In genomic region chr17:47470836-47471235, GRCh38 we compare ENCODE assay signal across 23 cellular contexts.
DNase-seq lines count a peak whose midpoint lies in the region; ATAC-seq and TF ChIP-seq lines count a peak whose summit lies in the region.
"Had no signal": no experiment of that assay in that cellular context is flagged by ENCODE, and none has a peak within 500 bp of the region (broad histone marks: within the 10 kb centered on the region; RNA-seq: fewer than 3 reads in every experiment).

No MANE protein-coding gene starts in this region.

- H3K4me3 ChIP-seq in Panc1 (ENCODE audit: low read depth in 2 of 2, low read length in 2 of 2) = no peak overlapping the region
- H3K4me3 ChIP-seq in kidney epithelial cell (ENCODE audit: low read depth, low read length) = no peak overlapping the region
- no peak overlapping the region for H3K4me3 ChIP-seq in mesendoderm (ENCODE audit: low read length)
- H3K4me3 ChIP-seq: BLaER1 treated with 17β-estradiol and CSF1 and Interleukin-3, amounts not matched to agents 10 nM and 100 nM; GM23248 had no signal

- H3K36me3 ChIP-seq in Panc1 (ENCODE audit: control insufficient read depth, insufficient read depth, low read length) (no peaks in the 10 kb centered on the region; the same call in 1 of the 2 replicates), kidney epithelial cell (ENCODE audit: control insufficient read depth, insufficient read depth, low read length) (no peaks in the 10 kb centered on the region), mesendoderm (ENCODE audit: control insufficient read depth, insufficient read depth, low read length) (no peaks in the 10 kb centered on the region)
- H3K36me3 ChIP-seq: BE2C; BLaER1 treated with 17β-estradiol and CSF1 and Interleukin-3, amounts not matched to agents 10 nM and 100 nM had no signal

- H3K18ac ChIP-seq in mesendoderm (ENCODE audit: low read length) = no peak overlapping the region

- no peak overlapping the region for H2AK5ac ChIP-seq in mesendoderm (ENCODE audit: low read length)

- no peaks in the 10 kb centered on the region for H3K79me2 ChIP-seq in mesendoderm (ENCODE audit: control insufficient read depth, insufficient read depth, low read length)

- H3K4me3 Mint-ChIP-seq in activated CD4-positive, alpha-beta memory T cell treated with anti-CD3 and anti-CD28 coated beads for 36 hours = no peak overlapping the region
- H3K4me3 Mint-ChIP-seq: CD14-positive monocyte; CD4-positive, alpha-beta T cell; CD8-positive, alpha-beta memory T cell; HFFc6 had no signal

- no peaks in the 10 kb centered on the region for H3K9me3 ChIP-seq in Panc1 (ENCODE audit: control insufficient read depth, insufficient read depth, low read depth, low read length)
- H3K9me3 ChIP-seq: BE2C had no signal

- TF ChIP-seq CTCF in Panc1 (IDR thresholded peaks at IDR 0.05) = no peak
- TF ChIP-seq CTCF in kidney epithelial cell (IDR thresholded peaks at IDR 0.05; ENCODE audit: insufficient read depth, low read length, poor library complexity, severe bottlenecking) = no peak

- POLR2A ChIA-PET in Panc1 (lab: Charles Lee) = no interaction called here
- POLR2A ChIA-PET in activated CD4-positive, alpha-beta memory T cell treated with anti-CD3 and anti-CD28 coated beads for 36 hours (lab: Charles Lee) = no interaction called here

- no peaks in the 10 kb centered on the region for H3K4me1 ChIP-seq in Panc1 (ENCODE audit: control insufficient read depth, insufficient read depth, low read length)
- no peaks in the 10 kb centered on the region for H3K4me1 ChIP-seq in mesendoderm (ENCODE audit: control insufficient read depth, low read depth, low read length)
- H3K4me1 ChIP-seq: BE2C; BLaER1 treated with 17β-estradiol and CSF1 and Interleukin-3, amounts not matched to agents 10 nM and 100 nM had no signal

- no peak overlapping the region for H3K56ac ChIP-seq in mesendoderm (ENCODE audit: low read length)

- H3K9ac ChIP-seq in mesendoderm (ENCODE audit: low read length) = no peak overlapping the region
- H3K9ac ChIP-seq: BLaER1 treated with 17β-estradiol and CSF1 and Interleukin-3, amounts not matched to agents 10 nM and 100 nM; GM23248 had no signal

- in situ Hi-C loops in Caki2 (cut with HindIII; ENCODE audit: low pct_unique_long_range_greater_than_20kb, low sequenced_read_pairs) = no loop called here
- in situ Hi-C loops in Panc1 (cut with HindIII; ENCODE audit: low pct_unique_long_range_greater_than_20kb, low sequenced_read_pairs) = no loop called here

- H3K79me1 ChIP-seq in mesendoderm (ENCODE audit: low read length) = no peaks in the 10 kb centered on the region

- H3K27me3 ChIP-seq in Panc1 (ENCODE audit: control insufficient read depth, insufficient read depth, low read length) = no peaks in the 10 kb centered on the region
- no peaks in the 10 kb centered on the region for H3K27me3 ChIP-seq in kidney epithelial cell (ENCODE audit: control insufficient read depth, insufficient read depth, low read length)
- no peaks in the 10 kb centered on the region for H3K27me3 ChIP-seq in mesendoderm (ENCODE audit: insufficient read depth, low read length, poor library complexity)
- H3K27me3 ChIP-seq: BE2C; BLaER1 treated with 17β-estradiol and CSF1 and Interleukin-3, amounts not matched to agents 10 nM and 100 nM had no signal

- no peak overlapping the region for H3K4ac ChIP-seq in mesendoderm (ENCODE audit: low read depth, low read length)

- H2BK15ac ChIP-seq in mesendoderm (replicated peaks; ENCODE audit: low read depth) = no peak overlapping the region

- intact Hi-C loops in Panc1 (cut with micrococcal nuclease; ENCODE audit: unreplicated experiment) = no loop called here
- intact Hi-C loops in activated CD4-positive, alpha-beta memory T cell treated with anti-CD3 and anti-CD28 coated beads for 36 hours (cut with micrococcal nuclease) = no loop called here

- no peak overlapping the region for H3K27ac Mint-ChIP-seq in activated CD4-positive, alpha-beta memory T cell treated with anti-CD3 and anti-CD28 coated beads for 36 hours
- H3K27ac Mint-ChIP-seq: CD14-positive monocyte; CD4-positive, alpha-beta T cell; HFFc6 had no signal

- H2BK5ac ChIP-seq in mesendoderm (ENCODE audit: low read length) = no peak overlapping the region

- H3K4me2 ChIP-seq in mesendoderm (ENCODE audit: low read length) = no peak overlapping the region
- H3K4me2 ChIP-seq: BLaER1 treated with 17β-estradiol and CSF1 and Interleukin-3, amounts not matched to agents 10 nM and 100 nM had no signal

- no TSS peak for BruUV-seq in Panc1 (replicated peaks; lab: Mats Ljungman, UMichigan)

- H3K27ac ChIP-seq in Panc1 (ENCODE audit: low read length) (no peak overlapping the region), mesendoderm (ENCODE audit: low read depth, low read length) (no peak overlapping the region)
- H3K27ac ChIP-seq: 22Rv1; BLaER1 treated with 17β-estradiol and CSF1 and Interleukin-3, amounts not matched to agents 10 nM and 100 nM; GM23248 had no signal

- H3K23ac ChIP-seq in mesendoderm (ENCODE audit: low read length) = no peak overlapping the region

- H3K36me3 Mint-ChIP-seq in activated CD4-positive, alpha-beta memory T cell treated with anti-CD3 and anti-CD28 coated beads for 36 hours = peaks cover 2% of the 10 kb centered on the region

- 0 out of 2 replicates have a peak, but pooled peaks have one; percentile 42 for ATAC-seq in Panc1
- no peak for ATAC-seq in GM19351 (IDR thresholded peaks at IDR 0.05; ENCODE audit: unreplicated experiment)
- ATAC-seq in HG02642 (IDR thresholded peaks at IDR 0.05; ENCODE audit: poor library complexity, unreplicated experiment) = no peak
- ATAC-seq: HCT116 had no signal

- CTCF ChIA-PET in Panc1 (lab: Charles Lee) = no interaction called here
- CTCF ChIA-PET in activated CD4-positive, alpha-beta memory T cell treated with anti-CD3 and anti-CD28 coated beads for 36 hours (lab: Charles Lee) = no interaction called here

- no CpG with 5 or more reads among the region's 5 CpGs for WGBS in mesendoderm (ENCODE audit: extremely low coverage, insufficient coverage, low lambda C conversion rate)

- no peak overlapping the region for H4K8ac ChIP-seq in mesendoderm (ENCODE audit: low read depth, low read length)

- no peak overlapping the region for H4K5ac ChIP-seq in mesendoderm (ENCODE audit: low read length)

- no peak overlapping the region for H2BK120ac ChIP-seq in mesendoderm (ENCODE audit: low read depth, low read length)

- H3K4me1 Mint-ChIP-seq in activated CD4-positive, alpha-beta memory T cell treated with anti-CD3 and anti-CD28 coated beads for 36 hours (ENCODE audit: low read depth) = no peaks in the 10 kb centered on the region
- H3K4me1 Mint-ChIP-seq: CD14-positive monocyte; CD8-positive, alpha-beta memory T cell had no signal

- no peaks in the 10 kb centered on the region for H3K9me3 Mint-ChIP-seq in activated CD4-positive, alpha-beta memory T cell treated with anti-CD3 and anti-CD28 coated beads for 36 hours
- H3K9me3 Mint-ChIP-seq: CD14-positive monocyte; CD4-positive, alpha-beta T cell; CD8-positive, alpha-beta memory T cell; HFFc6 had no signal

- no peaks in the 10 kb centered on the region for H3K27me3 Mint-ChIP-seq in activated CD4-positive, alpha-beta memory T cell treated with anti-CD3 and anti-CD28 coated beads for 36 hours
- H3K27me3 Mint-ChIP-seq: CD4-positive, alpha-beta T cell; CD8-positive, alpha-beta memory T cell had no signal

- peak; percentile 23 for DNase-seq in Caki2 (ENCODE audit: low read depth)
- no peak for DNase-seq in Panc1 (ENCODE audit: low read depth, low spot score)
- DNase-seq in kidney epithelial cell (ENCODE audit: low read depth) = peak; percentile 19
- DNase-seq in mesendoderm = peak; percentile 12
- no peak for DNase-seq in activated CD4-positive, alpha-beta memory T cell treated with anti-CD3 and anti-CD28 coated beads for 36 hours
- no peak for DNase-seq in AG20443 (ENCODE audit: low spot score)
- DNase-seq: AML-193; BE2C; Calu3; CD4-positive, alpha-beta T cell; CD8-positive, alpha-beta memory T cell; DMS53; DMS79 treated with DMSO at 0.1 percent for 48 hours; GF-D8; GM23248; H7; HFFc6 had no signal

Comparison
In these comparisons a context has a peak if more than half of its experiments do, and no peak if none do; other contexts are left out.
1. DNase-seq: peak in Caki2 (single experiment), kidney epithelial cell (single experiment) and mesendoderm (single experiment); none in Panc1 (single experiment), activated CD4-positive, alpha-beta memory T cell treated with anti-CD3 and anti-CD28 coated beads for 36 hours (single experiment) and AG20443 (single experiment).